19 cellular contexts compared by ENCODE assay signal in the genomic region with DNA sequence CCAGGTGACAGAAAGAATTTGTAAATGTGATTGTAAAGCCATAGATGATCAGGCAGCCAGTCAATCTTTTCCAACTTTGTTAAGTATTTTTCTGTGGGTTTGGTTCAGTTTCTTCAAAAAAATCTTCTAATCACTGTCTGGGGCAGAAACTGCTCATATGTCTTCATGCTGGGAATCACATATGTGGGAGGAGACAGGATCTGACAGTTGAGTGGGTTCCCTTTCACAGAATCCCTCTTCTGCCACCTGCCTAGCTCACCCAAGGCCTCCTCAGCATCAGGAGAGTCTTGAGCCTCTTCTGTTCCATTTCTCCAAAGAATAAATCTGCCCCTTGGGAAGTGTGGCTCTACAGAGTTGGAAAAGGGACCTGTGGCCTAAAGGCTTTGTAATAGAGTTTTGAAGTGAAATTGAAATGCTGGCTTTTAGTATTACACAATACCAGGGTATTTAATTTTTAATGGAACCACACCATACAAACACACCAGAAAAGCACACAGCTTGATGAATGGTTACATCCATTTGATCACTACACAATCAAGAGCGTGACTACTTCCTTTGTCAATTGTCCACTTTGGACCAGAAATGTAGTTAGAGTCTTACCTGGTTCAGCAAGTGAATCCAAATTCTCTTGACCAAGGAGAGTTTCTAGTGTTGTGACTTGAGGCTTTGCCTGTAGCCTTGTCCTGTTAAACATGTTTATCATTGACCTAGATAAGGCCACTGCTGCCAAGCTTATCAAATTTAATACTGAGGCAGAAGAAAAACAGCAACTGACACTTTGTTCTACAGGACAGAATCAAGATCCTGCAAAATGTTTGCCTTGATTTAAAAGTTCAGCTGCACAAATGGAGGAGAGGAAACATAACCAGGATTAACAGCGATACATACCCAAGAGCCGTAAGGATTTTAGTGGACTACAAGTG. TPM values are rescaled to one million over a fixed set of nuclear protein-coding genes. Genes with fewer than 3 reads are reported as not detected.
DNase-seq lines count a peak whose midpoint lies in the region; ATAC-seq and TF ChIP-seq lines count a peak whose summit lies in the region.
"Had no signal": no experiment of that assay in that cellular context is flagged by ENCODE, and none has a peak within 500 bp of the region (broad histone marks: within the 10 kb centered on the region; RNA-seq: fewer than 3 reads in every experiment).

No MANE protein-coding gene starts in this region.

- no peaks in the 10 kb centered on the region for H3K79me2 ChIP-seq in mammary epithelial cell (ENCODE audit: insufficient read depth, low read length)

- peaks cover 11% of the 10 kb centered on the region for H3K27me3 Mint-ChIP-seq in activated T-cell treated with anti-CD3 and anti-CD28 coated beads, Interleukin-2, amount 50 U/mL, for 24 hours
- H3K27me3 Mint-ChIP-seq in activated T-cell treated with anti-CD3 and anti-CD28 coated beads, Interleukin-2, amount 50 U/mL, for 72 hours (ENCODE audit: low read depth) = no peaks in the 10 kb centered on the region

- H3K9me3 ChIP-seq in right lobe of liver (no peaks in the 10 kb centered on the region), mammary epithelial cell (replicated peaks; ENCODE audit: insufficient read depth, low read length) (no peaks in the 10 kb centered on the region)
- H3K9me3 ChIP-seq: A549 had no signal

- no peak for ATAC-seq in activated T-cell treated with anti-CD3 and anti-CD28 coated beads, Interleukin-2, amount 50 U/mL, for 72 hours (replicated peaks in 1 of 2)
- ATAC-seq in right lobe of liver (peak; percentile 34 to 64 (median 58)), HG03521 (IDR thresholded peaks at IDR 0.05; ENCODE audit: unreplicated experiment) (no peak), GM19455 (IDR thresholded peaks at IDR 0.05; ENCODE audit: unreplicated experiment) (no peak)
- ATAC-seq: A549, GM23338 had no signal

- no peak for TF ChIP-seq POLR2A in right lobe of liver (IDR thresholded peaks at IDR 0.05)

- H3K36me3 Mint-ChIP-seq in activated T-cell treated with anti-CD3 and anti-CD28 coated beads, Interleukin-2, amount 50 U/mL, for 24 hours (ENCODE audit: low read depth) = peaks cover 12% of the 10 kb centered on the region
- H3K36me3 Mint-ChIP-seq in activated T-cell treated with anti-CD3 and anti-CD28 coated beads, Interleukin-2, amount 50 U/mL, for 72 hours (ENCODE audit: insufficient read depth in 2 of 2) = no peaks in the 10 kb centered on the region

- in situ Hi-C loops in mammary epithelial cell (cut with MboI; ENCODE audit: low sequenced_read_pairs in 2 of 2) = loop anchor here in 1 of 2 donors (25.0 kb wide), 1 partner anchor 114 kb away; no protein-coding TSS in a partner anchor

- H3K4me2 ChIP-seq in mammary epithelial cell (ENCODE audit: insufficient read depth, low read depth, low read length) = no peak overlapping the region
- H3K4me2 ChIP-seq: A549, GM23338 had no signal

- peak overlapping the region; percentile 8 for H3K27ac Mint-ChIP-seq in activated T-cell treated with anti-CD3 and anti-CD28 coated beads, Interleukin-2, amount 50 U/mL, for 24 hours
- no peak overlapping the region for H3K27ac Mint-ChIP-seq in activated T-cell treated with anti-CD3 and anti-CD28 coated beads, Interleukin-2, amount 50 U/mL, for 72 hours
- H3K27ac Mint-ChIP-seq: GM23338, IgD-negative memory B cell had no signal

- H3K4me1 ChIP-seq in right lobe of liver (peaks cover 0 to 14% (median 0%) of the 10 kb centered on the region in 4 donors), mammary epithelial cell (ENCODE audit: insufficient read depth, low read length) (no peaks in the 10 kb centered on the region)
- H3K4me1 ChIP-seq: A549 had no signal

- DNase-seq in activated T-cell treated with anti-CD3 and anti-CD28 coated beads, Interleukin-2, amount 50 U/mL, for 24 hours = no peak
- DNase-seq in activated T-cell treated with anti-CD3 and anti-CD28 coated beads, Interleukin-2, amount 50 U/mL, for 72 hours = no peak
- DNase-seq in caudate nucleus (lab: John Stamatoyannopoulos, UW) = peak in 12 of 61 donors; percentile 5 to 60 (median 22)
- no peak for DNase-seq in right lobe of liver
- DNase-seq in mammary epithelial cell = no peak
- DNase-seq: AML-193; CD4-positive, alpha-beta memory T cell; DMS153; DMS79; GDM1; HCEC 1CT had no signal

- peaks cover 2% of the 10 kb centered on the region for H4K20me1 ChIP-seq in mammary epithelial cell (ENCODE audit: insufficient read depth, low read length)

- intact Hi-C loops in right lobe of liver (cut with DNase I) = loop anchor here in 1 of 2 donors (10.0 kb wide), 1 partner anchor 223 kb away; no protein-coding TSS in a partner anchor
- intact Hi-C loops in mammary epithelial cell (cut with micrococcal nuclease) = no loop called here

- peaks cover 0 to 3% (median 0%) of the 10 kb centered on the region in 4 donors for H3K36me3 ChIP-seq in right lobe of liver
- peaks cover 9% of the 10 kb centered on the region for H3K36me3 ChIP-seq in mammary epithelial cell (ENCODE audit: insufficient read depth, low read length)

- peak overlapping the region; percentile 28 for H3K27ac ChIP-seq in caudate nucleus (ENCODE audit: low read depth, low read length)
- peak overlapping the region in 1 of 3 donors; percentile 2 for H3K27ac ChIP-seq in right lobe of liver
- no peak overlapping the region for H3K27ac ChIP-seq in mammary epithelial cell (ENCODE audit: insufficient read depth, low read depth, low read length)
- H3K27ac ChIP-seq: 22Rv1, A549, C4-2B, HL-60 had no signal

- H3K9ac ChIP-seq in mammary epithelial cell (ENCODE audit: insufficient read depth, low read length) = no peak overlapping the region

- BruUV-seq in mammary epithelial cell (replicated peaks; lab: Mats Ljungman, UMichigan) = no TSS peak

- H2AFZ ChIP-seq in mammary epithelial cell (ENCODE audit: low read depth, low read length) = no peak overlapping the region
- H2AFZ ChIP-seq: GM23338 had no signal

- CTCF ChIA-PET in mammary epithelial cell (lab: Charles Lee; ENCODE audit: low non-redundant PET) = no interaction called here

- H3K4me3 Mint-ChIP-seq in activated T-cell treated with anti-CD3 and anti-CD28 coated beads, Interleukin-2, amount 50 U/mL, for 24 hours = no peak overlapping the region
- H3K4me3 Mint-ChIP-seq in activated T-cell treated with anti-CD3 and anti-CD28 coated beads, Interleukin-2, amount 50 U/mL, for 72 hours = no peak overlapping the region
- H3K4me3 Mint-ChIP-seq: CD4-positive, alpha-beta memory T cell; GM23338; IgD-negative memory B cell had no signal

- dilution Hi-C loops in mammary epithelial cell (cut with HindIII; ENCODE audit: low sequenced_read_pairs) = loop anchor here (5.0 kb wide), 1 partner anchor 114 kb away; no protein-coding TSS in a partner anchor

- 74% methylated on average over 3 of the region's 3 CpGs for WGBS in right lobe of liver (ENCODE audit: insufficient coverage, low coverage, low lambda C conversion rate, missing lambda C conversion rate)
- WGBS in mammary epithelial cell (ENCODE audit: low coverage, missing lambda C conversion rate) = 80% methylated on average over 3 of the region's 3 CpGs

- H3K4me3 ChIP-seq in right lobe of liver = no peak overlapping the region
- no peak overlapping the region for H3K4me3 ChIP-seq in mammary epithelial cell (replicated peaks in 1 of 3; ENCODE audit: insufficient read depth in 1 of 3, low read depth in 2 of 3, low read length in 3 of 3)
- H3K4me3 ChIP-seq: A549, GM23338 had no signal

- H3K9me3 Mint-ChIP-seq in activated T-cell treated with anti-CD3 and anti-CD28 coated beads, Interleukin-2, amount 50 U/mL, for 24 hours = no peaks in the 10 kb centered on the region
- H3K9me3 Mint-ChIP-seq in activated T-cell treated with anti-CD3 and anti-CD28 coated beads, Interleukin-2, amount 50 U/mL, for 72 hours = no peaks in the 10 kb centered on the region
- H3K9me3 Mint-ChIP-seq: CD4-positive, alpha-beta memory T cell; IgD-negative memory B cell had no signal

- H3K27me3 ChIP-seq in right lobe of liver (no peaks in the 10 kb centered on the region), mammary epithelial cell (ENCODE audit: insufficient read depth, low read length) (no peaks in the 10 kb centered on the region)

- H3K4me1 Mint-ChIP-seq in activated T-cell treated with anti-CD3 and anti-CD28 coated beads, Interleukin-2, amount 50 U/mL, for 24 hours (ENCODE audit: low read depth) = peaks cover 2% of the 10 kb centered on the region
- no peaks in the 10 kb centered on the region for H3K4me1 Mint-ChIP-seq in activated T-cell treated with anti-CD3 and anti-CD28 coated beads, Interleukin-2, amount 50 U/mL, for 72 hours (ENCODE audit: low read depth)
- H3K4me1 Mint-ChIP-seq: CD4-positive, alpha-beta memory T cell; GM23338; IgD-negative memory B cell had no signal

- TF ChIP-seq CTCF in right lobe of liver (IDR thresholded peaks at IDR 0.05) = no peak
- no peak for TF ChIP-seq CTCF in mammary epithelial cell (conservative IDR thresholded peaks at IDR 0.05 in 1 of 2, IDR thresholded peaks at IDR 0.05 in 1 of 2; ENCODE audit: extremely low read depth in 1 of 2, insufficient read depth in 1 of 2, low read depth in 1 of 2, low read length in 2 of 2)

RNA-seq across cellular contexts. Expression of a gene that starts 20.4 kb away (rescaled TPM):
- total RNA-seq in activated T-cell treated with anti-CD3 and anti-CD28 coated beads, Interleukin-2, amount 50 U/mL, for 72 hours = 10 to 100 TPM; 21.0 to 23.7 TPM
- total RNA-seq in right lobe of liver (100 to 1,000 TPM in 4 of 6 experiments, 10 to 100 TPM in 2; 81.8 to 368 (median 122) TPM), mammary epithelial cell (100 to 1,000 TPM; 284 to 459 TPM)
- 248 TPM for polyA plus RNA-seq in mammary epithelial cell
- polyA minus RNA-seq in mammary epithelial cell = 297 TPM

RNA-seq across cellular contexts. Expression of a gene that starts 30.9 kb away (rescaled TPM):
- total RNA-seq in activated T-cell treated with anti-CD3 and anti-CD28 coated beads, Interleukin-2, amount 50 U/mL, for 72 hours = not detected
- total RNA-seq in right lobe of liver (10 to 100 TPM in 2 of 6 experiments, 1 to 10 TPM in 4; 4.2 to 17.3 (median 9.4) TPM), mammary epithelial cell (10 to 100 TPM; 10.0 to 19.8 TPM)
- polyA plus RNA-seq in mammary epithelial cell = 8.3 TPM
- 3.9 TPM for polyA minus RNA-seq in mammary epithelial cell
- total RNA-seq: CD4-positive, alpha-beta memory T cell had no signal
- polyA plus RNA-seq: CD4-positive, alpha-beta memory T cell; IgD-negative memory B cell had no signal

Comparison
In these comparisons a context has a peak if more than half of its experiments do, and no peak if none do; other contexts are left out.
1. ATAC-seq: peak in right lobe of liver (4 of 4); none in activated T-cell treated with anti-CD3 and anti-CD28 coated beads, Interleukin-2, amount 50 U/mL, for 72 hours (0 of 2), HG03521 (single experiment) and GM19455 (single experiment).
2. RNA of a gene that starts 30.9 kb away (total RNA-seq): 10.0 to 19.8 TPM in mammary epithelial cell and 4.2 to 17.3 TPM in right lobe of liver; not detected in activated T-cell treated with anti-CD3 and anti-CD28 coated beads, Interleukin-2, amount 50 U/mL, for 72 hours; every median in the first group is over 4 times any median in the second.